Comparison of ENCODE assay signal across 1 cellular context in the genomic region with DNA sequence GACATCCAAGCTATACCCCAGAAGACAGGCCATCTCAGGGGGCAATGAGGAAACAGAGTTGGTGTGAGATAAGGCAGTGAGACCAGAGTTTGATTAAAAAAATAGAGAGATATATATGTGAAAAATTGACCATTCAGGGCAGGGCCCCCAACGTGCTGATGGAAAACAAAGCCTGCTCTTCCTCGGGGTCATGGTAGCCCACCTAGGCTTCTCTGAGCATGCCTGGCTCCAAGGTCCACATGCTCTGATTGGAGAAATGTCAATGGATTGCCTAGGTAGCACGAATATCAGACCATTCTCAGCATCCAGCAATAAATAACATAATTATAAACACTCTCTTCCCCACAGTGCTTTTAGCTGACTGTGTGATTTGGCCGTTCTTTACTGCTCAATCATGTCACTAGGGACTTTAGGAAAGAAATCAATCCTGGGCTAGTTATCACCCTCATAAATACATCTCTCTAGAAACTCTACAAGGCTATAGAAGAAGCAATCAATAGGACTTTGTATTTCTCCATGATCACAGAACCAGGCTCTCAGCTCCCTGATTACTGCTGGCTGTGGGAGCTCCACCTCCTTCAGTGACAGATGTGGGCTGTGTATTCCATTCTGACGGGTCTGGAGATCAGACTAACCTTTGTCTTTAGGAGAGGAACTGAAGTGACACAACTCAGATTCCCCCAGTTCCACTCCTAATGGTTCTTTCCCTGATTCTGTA.
TF ChIP-seq lines count a peak whose summit lies in the region.

No MANE protein-coding gene starts in this region.

TF ChIP-seq in HepG2, 621 proteins besides CTCF, POLR2A, EP300 and RAD21:
- TF ChIP-seq MAFK (conservative IDR thresholded peaks at IDR 0.05 in 1 of 2, IDR thresholded peaks at IDR 0.05 in 1 of 2; ENCODE audit: low read length in 2 of 2), result 0 out of 4 replicates have a peak, but pooled peaks have one; percentile 12 to 27
- no peak for TF ChIP-seq MED1 (CRISPR knock-in tag; IDR thresholded peaks at IDR 0.05)
- no peak for TF ChIP-seq ZNF781 (CRISPR knock-in tag; IDR thresholded peaks at IDR 0.05; ENCODE audit: borderline replicate concordance, not compliant biosample characterization)
- TF ChIP-seq ZNF484 (CRISPR knock-in tag; IDR thresholded peaks at IDR 0.05; ENCODE audit: borderline replicate concordance, low read depth), result no peak
